In genomic region chr11:131095501-131096185, GRCh38 we compare ENCODE assay signal across 20 cellular contexts.
A peak's percentile ranks its signal among the peaks of the same experiment; 100 is the strongest.
DNase-seq lines count a peak whose midpoint lies in the region; ATAC-seq and TF ChIP-seq lines count a peak whose summit lies in the region.
"Had no signal": no experiment of that assay in that cellular context is flagged by ENCODE, and none has a peak within 500 bp of the region (broad histone marks: within the 10 kb centered on the region; RNA-seq: fewer than 3 reads in every experiment).

No MANE protein-coding gene starts in this region.

- H3K27me3 Mint-ChIP-seq in activated T-cell treated with anti-CD3 and anti-CD28 coated beads, Interleukin-2, amount 50 U/mL, for 72 hours (ENCODE audit: low read depth), result no peaks in the 10 kb centered on the region
- H3K27me3 Mint-ChIP-seq: CD8-positive, alpha-beta memory T cell had no signal

- H3K9me3 Mint-ChIP-seq in activated T-cell treated with anti-CD3 and anti-CD28 coated beads, Interleukin-2, amount 50 U/mL, for 72 hours, result peaks cover 0 to 5% of the 10 kb centered on the region in 2 donors
- H3K9me3 Mint-ChIP-seq: HFFc6 had no signal

- H3K27me3 ChIP-seq in BLaER1, result no peaks in the 10 kb centered on the region

- DNase-seq in DMS79 treated with DMSO at 0.1 percent for 48 hours (lab: John Stamatoyannopoulos, UW) (peak; percentile 97), NCI-H69 (lab: John Stamatoyannopoulos, UW) (peak; percentile 50), epithelial cell of proximal tubule (ENCODE audit: low read depth) (peak; percentile 3), NCI-H345 (lab: John Stamatoyannopoulos, UW) (no peak), NCI-H1092 (lab: John Stamatoyannopoulos, UW) (no peak)
- no peak for DNase-seq in activated T-cell treated with anti-CD3 and anti-CD28 coated beads, Interleukin-2, amount 50 U/mL, for 72 hours
- DNase-seq: C1 segment of cervical spinal cord; CD8-positive, alpha-beta memory T cell; DND-41; H7; HFFc6; KG1; NCI-H2081; NCI-H510A treated with DMSO at 0.1 percent for 48 hours; SHP77 treated with DMSO at 0.1 percent for 48 hours; SK-N-SH had no signal

- no peaks in the 10 kb centered on the region for H3K4me1 Mint-ChIP-seq in activated T-cell treated with anti-CD3 and anti-CD28 coated beads, Interleukin-2, amount 50 U/mL, for 72 hours (ENCODE audit: low read depth)
- H3K4me1 Mint-ChIP-seq: CD8-positive, alpha-beta memory T cell had no signal

- no peak for TF ChIP-seq CTCF in epithelial cell of proximal tubule (conservative IDR thresholded peaks at IDR 0.05; ENCODE audit: low read depth, low read length)

- H3K36me3 Mint-ChIP-seq in activated T-cell treated with anti-CD3 and anti-CD28 coated beads, Interleukin-2, amount 50 U/mL, for 72 hours (ENCODE audit: insufficient read depth in 2 of 2), result no peaks in the 10 kb centered on the region
- H3K36me3 Mint-ChIP-seq: CD8-positive, alpha-beta memory T cell had no signal

- no peak overlapping the region for H3K4me3 Mint-ChIP-seq in activated T-cell treated with anti-CD3 and anti-CD28 coated beads, Interleukin-2, amount 50 U/mL, for 72 hours
- H3K4me3 Mint-ChIP-seq: CD8-positive, alpha-beta memory T cell; HFFc6 had no signal

- H3K9me3 ChIP-seq in BLaER1, result no peaks in the 10 kb centered on the region
- H3K9me3 ChIP-seq: A549, SK-N-SH had no signal

- H3K27ac ChIP-seq in BLaER1, result no peak overlapping the region
- H3K27ac ChIP-seq: A549 had no signal

- peaks cover 16% of the 10 kb centered on the region for H3K4me1 ChIP-seq in BLaER1

- peak overlapping the region; percentile 60 for H3K4me2 ChIP-seq in BLaER1
- H3K4me2 ChIP-seq: A549, SK-N-SH had no signal

- ATAC-seq in activated T-cell treated with anti-CD3 and anti-CD28 coated beads, Interleukin-2, amount 50 U/mL, for 72 hours (replicated peaks in 1 of 2), result no peak
- no peak for ATAC-seq in GM21447 (IDR thresholded peaks at IDR 0.05; ENCODE audit: unreplicated experiment)
- ATAC-seq: A549, HepG2 had no signal

- no peaks in the 10 kb centered on the region for H4K20me1 ChIP-seq in BLaER1

- H3K9ac ChIP-seq in BLaER1, result no peak overlapping the region
- H3K9ac ChIP-seq: SK-N-SH had no signal

- H3K27ac Mint-ChIP-seq in activated T-cell treated with anti-CD3 and anti-CD28 coated beads, Interleukin-2, amount 50 U/mL, for 72 hours, result no peak overlapping the region
- H3K27ac Mint-ChIP-seq: CD8-positive, alpha-beta memory T cell; HFFc6 had no signal

- no peak overlapping the region for H3K4me3 ChIP-seq in BLaER1
- H3K4me3 ChIP-seq in epithelial cell of proximal tubule (ENCODE audit: low read depth, low read length), result no peak overlapping the region
- H3K4me3 ChIP-seq: A549 had no signal

- no peaks in the 10 kb centered on the region for H3K36me3 ChIP-seq in BLaER1

Comparison
In these comparisons a context has a peak if more than half of its experiments do, and no peak if none do; other contexts are left out.
1. DNase-seq: peak in DMS79 treated with DMSO at 0.1 percent for 48 hours (single experiment), NCI-H69 (single experiment) and epithelial cell of proximal tubule (single experiment); none in activated T-cell treated with anti-CD3 and anti-CD28 coated beads, Interleukin-2, amount 50 U/mL, for 72 hours (0 of 2), NCI-H345 (single experiment) and NCI-H1092 (single experiment).